In genomic region chr18:24814521-24814920, GRCh38 we compare ENCODE assay signal across 16 cellular contexts.
"Had no signal": no experiment of that assay in that cellular context is flagged by ENCODE, and none has a peak within 500 bp of the region (broad histone marks: within the 10 kb centered on the region; RNA-seq: fewer than 3 reads in every experiment).

No MANE protein-coding gene starts in this region.

- H3K4me1 ChIP-seq: heart right ventricle, thyroid gland had no signal

- DNase-seq: effector CD4-positive, alpha-beta T cell; endodermal cell; heart right ventricle; kidney glomerular epithelial cell; natural killer cell; right cardiac atrium; small intestine; stimulated activated CD4-positive, alpha-beta T cell treated with anti-CD3 and anti-CD28 coated beads, Interleukin-2, amount 100 ng/mL, for 48 hours; stimulated activated naive CD8-positive, alpha-beta T cell treated with anti-CD3 and anti-CD28 coated beads, Interleukin-15, Interleukin-2, amounts not matched to agents 100 U/mL and 50 U/mL, for 24 hours; thyroid gland had no signal

- FAIRE-seq: frontal cortex, islet of Langerhans, small intestine, urothelium cell line had no signal

- H3K9me3 ChIP-seq: suprapubic skin, thyroid gland had no signal

- H3K27me3 ChIP-seq: suprapubic skin, thyroid gland had no signal

- H3K4me3 ChIP-seq: coronary artery, heart right ventricle, suprapubic skin, thyroid gland had no signal

- H3K27ac ChIP-seq: coronary artery, heart right ventricle, suprapubic skin, thyroid gland had no signal

- ATAC-seq: heart right ventricle; natural killer cell; right cardiac atrium; stimulated activated effector memory CD8-positive, alpha-beta T cell treated with anti-CD3 and anti-CD28 coated beads, Interleukin-12 subunit alpha, Interleukin-12 subunit beta, amount 100 ng/mL, for 72 hours; stimulated activated naive CD8-positive, alpha-beta T cell treated with anti-CD3 and anti-CD28 coated beads, Interleukin-15, Interleukin-2, amounts not matched to agents 100 U/mL and 50 U/mL, for 24 hours had no signal

- H3K36me3 ChIP-seq: heart right ventricle, suprapubic skin, thyroid gland had no signal
